22 cellular contexts compared by ENCODE assay signal in genomic region chr6:149439626-149440025, GRCh38. TPM values are rescaled to one million over a fixed set of nuclear protein-coding genes. Genes with fewer than 3 reads are reported as not detected.
"Had no signal": no experiment of that assay in that cellular context is flagged by ENCODE, and none has a peak within 500 bp of the region (broad histone marks: within the 10 kb centered on the region; RNA-seq: fewer than 3 reads in every experiment).

No MANE protein-coding gene starts in this region.

- H3K9me3 Mint-ChIP-seq: effector memory CD8-positive, alpha-beta T cell; natural killer cell; neural crest cell; stimulated activated naive CD8-positive, alpha-beta T cell treated with anti-CD3 and anti-CD28 coated beads, Interleukin-15, Interleukin-2, amounts not matched to agents 100 ng/mL and 50 ng/mL, for 24 hours had no signal

- ATAC-seq: effector memory CD8-positive, alpha-beta T cell; gastrocnemius medialis; left ventricle myocardium superior; lower lobe of right lung; natural killer cell; right lobe of liver; upper lobe of right lung had no signal

- H3K36me3 ChIP-seq: gastrocnemius medialis, lower lobe of right lung, neutrophil, right lobe of liver, suprapubic skin, transverse colon, upper lobe of right lung, uterus had no signal

- DNase-seq: cortex of kidney; effector memory CD8-positive, alpha-beta T cell; foreskin fibroblast; gastrocnemius medialis; left ventricle myocardium superior; lower lobe of right lung; natural killer cell; right lobe of liver; small intestine; stimulated activated CD4-positive, alpha-beta T cell treated with anti-CD3 and anti-CD28 coated beads, Interleukin-15, amount 100 ng/mL, for 24 hours; stimulated activated CD4-positive, alpha-beta T cell treated with anti-CD3 and anti-CD28 coated beads, Interleukin-2, amount 100 ng/mL, for 48 hours; stimulated activated CD8-positive, alpha-beta memory T cell treated with anti-CD3 and anti-CD28 coated beads, Interleukin-4, amount 100 ng/mL, for 48 hours; transverse colon; upper lobe of right lung; uterus had no signal

- H3K27ac ChIP-seq: gastrocnemius medialis, lower lobe of right lung, neutrophil, parathyroid adenoma, right lobe of liver, suprapubic skin, transverse colon, upper lobe of right lung, uterus had no signal

- H3K4me3 ChIP-seq: gastrocnemius medialis, lower lobe of right lung, right lobe of liver, suprapubic skin, transverse colon, upper lobe of right lung, uterus had no signal

- H3K9ac ChIP-seq: parathyroid adenoma had no signal

- H3K4me1 ChIP-seq: gastrocnemius medialis, lower lobe of right lung, parathyroid adenoma, right lobe of liver, suprapubic skin, upper lobe of right lung had no signal

- H3K9me3 ChIP-seq: gastrocnemius medialis, lower lobe of right lung, neutrophil, right lobe of liver, suprapubic skin, transverse colon, upper lobe of right lung, uterus had no signal

- H3K4me3 Mint-ChIP-seq: effector memory CD8-positive, alpha-beta T cell; natural killer cell; neural crest cell; stimulated activated naive CD8-positive, alpha-beta T cell treated with anti-CD3 and anti-CD28 coated beads, Interleukin-15, Interleukin-2, amounts not matched to agents 100 ng/mL and 50 ng/mL, for 24 hours had no signal

- H3K27me3 ChIP-seq: gastrocnemius medialis, neutrophil, right lobe of liver, transverse colon, upper lobe of right lung, uterus had no signal

- H3K79me2 ChIP-seq: parathyroid adenoma had no signal

- H3K36me3 Mint-ChIP-seq: natural killer cell had no signal

- H3K27ac Mint-ChIP-seq: natural killer cell; progenitor cell of endocrine pancreas; stimulated activated naive CD8-positive, alpha-beta T cell treated with anti-CD3 and anti-CD28 coated beads, Interleukin-15, Interleukin-2, amounts not matched to agents 100 ng/mL and 50 ng/mL, for 24 hours had no signal

- H3K27me3 Mint-ChIP-seq: effector memory CD8-positive, alpha-beta T cell; stimulated activated naive CD8-positive, alpha-beta T cell treated with anti-CD3 and anti-CD28 coated beads, Interleukin-15, Interleukin-2, amounts not matched to agents 100 ng/mL and 50 ng/mL, for 24 hours had no signal

- H2AFZ ChIP-seq: parathyroid adenoma had no signal

RNA-seq across cellular contexts. Expression of gene ZC3H12D, which starts 45.2 kb away (rescaled TPM):
- total RNA-seq: glomerular endothelial cell had no signal
